ENCODE assay signal across 1 cellular context in genomic region chr22:20916916-20917810, GRCh38.
A peak's percentile ranks its signal among the peaks of the same experiment; 100 is the strongest.
TF ChIP-seq lines count a peak whose summit lies in the region.

Gene CRKL (plus strand): TSS chr22:20917407. CDS start chr22:20917935, 528 bp downstream.

TF ChIP-seq in HepG2, 621 proteins besides CTCF, POLR2A, EP300 and RAD21 (continued from another document and continues in another):
- no peak for TF ChIP-seq BCLAF1 (IDR thresholded peaks at IDR 0.05)
- peak; percentile 87; the same call in 1 of the 2 replicates for TF ChIP-seq ZBTB38 (CRISPR knock-in tag; IDR thresholded peaks at IDR 0.05)
- no peak for TF ChIP-seq GTF3A (CRISPR knock-in tag; conservative IDR thresholded peaks at IDR 0.05)
- no peak for TF ChIP-seq ZNF329 (CRISPR knock-in tag; IDR thresholded peaks at IDR 0.05; ENCODE audit: low read depth)
- TF ChIP-seq IRX3 (CRISPR knock-in tag; IDR thresholded peaks at IDR 0.05; ENCODE audit: borderline replicate concordance, low read depth), result no peak
- 0 out of 2 replicates have a peak, but pooled peaks have one; percentile 32 for TF ChIP-seq ZNF550 (CRISPR knock-in tag; IDR thresholded peaks at IDR 0.05; ENCODE audit: borderline replicate concordance)
- peak; percentile 77 for TF ChIP-seq DR1 (CRISPR knock-in tag; IDR thresholded peaks at IDR 0.05)
- no peak for TF ChIP-seq CEBPZ (IDR thresholded peaks at IDR 0.05; ENCODE audit: low read length)
- no peak for TF ChIP-seq ATF1 (CRISPR knock-in tag; IDR thresholded peaks at IDR 0.05)
- TF ChIP-seq ZNF784 (CRISPR knock-in tag; IDR thresholded peaks at IDR 0.05; ENCODE audit: borderline replicate concordance), result no peak
- peak; percentile 83 for TF ChIP-seq MEIS2 (CRISPR knock-in tag; IDR thresholded peaks at IDR 0.05)
- TF ChIP-seq ZNF597 (CRISPR knock-in tag; IDR thresholded peaks at IDR 0.05), result no peak
- TF ChIP-seq HMG20A (CRISPR knock-in tag; IDR thresholded peaks at IDR 0.05; ENCODE audit: borderline replicate concordance), result peak; percentile 29; the same call in 1 of the 2 replicates
- TF ChIP-seq ZNF543 (CRISPR knock-in tag; IDR thresholded peaks at IDR 0.05), result no peak
- peak; percentile 69; the same call in 1 of the 2 replicates for TF ChIP-seq ZBTB37 (CRISPR knock-in tag; IDR thresholded peaks at IDR 0.05)
- TF ChIP-seq NFYC (CRISPR knock-in tag; IDR thresholded peaks at IDR 0.05), result peak; percentile 85
- TF ChIP-seq SP140L (CRISPR knock-in tag; IDR thresholded peaks at IDR 0.05; ENCODE audit: borderline replicate concordance), result peak; percentile 75; the same call in 1 of the 2 replicates
- peak; percentile 81 for TF ChIP-seq SPEN (CRISPR knock-in tag; IDR thresholded peaks at IDR 0.05; ENCODE audit: low read depth)
- peak; percentile 76; the same call in 1 of the 2 replicates for TF ChIP-seq NR0B2 (CRISPR knock-in tag; IDR thresholded peaks at IDR 0.05)
- no peak for TF ChIP-seq NCOA5 (CRISPR knock-in tag; IDR thresholded peaks at IDR 0.05)
- TF ChIP-seq NKX3-1 (CRISPR knock-in tag; IDR thresholded peaks at IDR 0.05), result no peak
- TF ChIP-seq ZBTB34 (CRISPR knock-in tag; IDR thresholded peaks at IDR 0.05), result no peak
- TF ChIP-seq SP4 (CRISPR knock-in tag; IDR thresholded peaks at IDR 0.05), result peak; percentile 80
- TF ChIP-seq ELF3 (CRISPR knock-in tag; IDR thresholded peaks at IDR 0.05), result peak; percentile 71
- peak; percentile 45; the same call in 1 of the 2 replicates for TF ChIP-seq CCDC6 (CRISPR knock-in tag; IDR thresholded peaks at IDR 0.05)
- 0 out of 2 replicates have a peak, but pooled peaks have one; percentile 30 for TF ChIP-seq THAP7 (CRISPR knock-in tag; IDR thresholded peaks at IDR 0.05)
- TF ChIP-seq ESRRA (CRISPR knock-in tag; IDR thresholded peaks at IDR 0.05; ENCODE audit: low read depth), result 0 out of 2 replicates have a peak, but pooled peaks have one; percentile 52
- TF ChIP-seq ZNF207 (IDR thresholded peaks at IDR 0.05; ENCODE audit: borderline replicate concordance), result no peak
- TF ChIP-seq ZNF761 (CRISPR knock-in tag; conservative IDR thresholded peaks at IDR 0.05), result 0 out of 2 replicates have a peak, but pooled peaks have one; percentile 30
- peak; percentile 92 for TF ChIP-seq IKZF5 (CRISPR knock-in tag; IDR thresholded peaks at IDR 0.05)
- TF ChIP-seq ZNF775 (CRISPR knock-in tag; IDR thresholded peaks at IDR 0.05; ENCODE audit: borderline replicate concordance), result 0 out of 2 replicates have a peak, but pooled peaks have one; percentile 65
- TF ChIP-seq SOX13 (IDR thresholded peaks at IDR 0.05), result no peak; the same call in 1 of the 2 replicates
- TF ChIP-seq SOX13 (CRISPR knock-in tag; conservative IDR thresholded peaks at IDR 0.05 in 1 of 2, IDR thresholded peaks at IDR 0.05 in 1 of 2), result peak in 1 of 2 experiments; percentile 82; a peak in 2 of 4 replicates
- peak; percentile 89; the same call in 1 of the 2 replicates for TF ChIP-seq ZXDC (CRISPR knock-in tag; IDR thresholded peaks at IDR 0.05)
- TF ChIP-seq KAT8 (CRISPR knock-in tag; IDR thresholded peaks at IDR 0.05), result peak; percentile 92
- TF ChIP-seq MTERF4 (CRISPR knock-in tag; IDR thresholded peaks at IDR 0.05), result no peak; the same call in 1 of the 2 replicates
- TF ChIP-seq ZNF639 (CRISPR knock-in tag; conservative IDR thresholded peaks at IDR 0.05), result peak; percentile 64; the same call in 1 of the 2 replicates
- TF ChIP-seq ZNF12 (CRISPR knock-in tag; IDR thresholded peaks at IDR 0.05), result 0 out of 2 replicates have a peak, but pooled peaks have one; percentile 7
